21 cellular contexts compared by ENCODE assay signal in genomic region chr7:24143547-24143946, GRCh38.
"Had no signal": no experiment of that assay in that cellular context is flagged by ENCODE, and none has a peak within 500 bp of the region (broad histone marks: within the 10 kb centered on the region; RNA-seq: fewer than 3 reads in every experiment).

No MANE protein-coding gene starts in this region.

- H3K4me1 Mint-ChIP-seq: activated naive CD8-positive, alpha-beta T cell treated with anti-CD3 and anti-CD28 coated beads, Interleukin-2, amount 50 U/mL, for 24 hours; immature natural killer cell; stimulated activated effector memory CD8-positive, alpha-beta T cell treated with anti-CD3 and anti-CD28 coated beads, Interleukin-12 subunit alpha, Interleukin-12 subunit beta, amount 100 ng/mL, for 72 hours had no signal

- H3K27me3 Mint-ChIP-seq: dendritic cell treated with granulocyte-macrophage colony-stimulating factor and Interleukin-4, amounts not matched to agents 40 ng/mL and 50 ng/mL, for 4 days had no signal

- H3K4me3 ChIP-seq: pancreas, right lobe of liver, smooth muscle cell, thoracic aorta, upper lobe of left lung had no signal

- H3K9me3 ChIP-seq: neutrophil, pancreas, right lobe of liver, thoracic aorta, upper lobe of left lung had no signal

- H3K27ac Mint-ChIP-seq: activated CD8-positive, alpha-beta T cell treated with anti-CD3 and anti-CD28 coated beads for 36 hours; activated naive CD4-positive, alpha-beta T cell treated with anti-CD3 and anti-CD28 coated beads for 36 hours; activated naive CD8-positive, alpha-beta T cell treated with anti-CD3 and anti-CD28 coated beads, Interleukin-2, amount 50 U/mL, for 24 hours; activated T-cell treated with anti-CD3 and anti-CD28 coated beads, Interleukin-2, amount 50 U/mL, for 24 hours; activated T-helper 2 cell treated with anti-CD3 and anti-CD28 coated beads, Interferon-gamma antibody, Interleukin-2, Interleukin-4, amounts not matched to agents 10 μg/mL and 5 μg/mL and 100 μg/mL, durations not matched to agents 14 hours and 24 hours and 36 hours; dendritic cell treated with granulocyte-macrophage colony-stimulating factor and Interleukin-4, amounts not matched to agents 40 ng/mL and 50 ng/mL, for 4 days; immature natural killer cell; natural killer cell treated with Interleukin-12 subunit alpha and Interleukin-12 subunit beta and Interleukin-15 and Interleukin-18, amount 100 ng/mL, for 72 hours; stimulated activated effector memory CD8-positive, alpha-beta T cell treated with anti-CD3 and anti-CD28 coated beads, Interleukin-12 subunit alpha, Interleukin-12 subunit beta, amount 100 ng/mL, for 72 hours had no signal

- H3K36me3 ChIP-seq: neutrophil, pancreas, right lobe of liver, thoracic aorta, upper lobe of left lung, WERI-Rb-1 had no signal

- H3K4me1 ChIP-seq: pancreas, right lobe of liver, upper lobe of left lung had no signal

- DNase-seq: activated CD8-positive, alpha-beta T cell treated with anti-CD3 and anti-CD28 coated beads for 36 hours; activated naive CD4-positive, alpha-beta T cell treated with anti-CD3 and anti-CD28 coated beads for 36 hours; activated naive CD8-positive, alpha-beta T cell treated with anti-CD3 and anti-CD28 coated beads, Interleukin-2, amount 50 U/mL, for 24 hours; activated T-cell treated with anti-CD3 and anti-CD28 coated beads, Interleukin-2, amount 50 U/mL, for 24 hours; aorta; cerebellar nuclear complex; effector CD8-positive, alpha-beta T cell; immature natural killer cell; pancreas; right lobe of liver; stimulated activated CD4-positive, alpha-beta T cell treated with anti-CD3 and anti-CD28 coated beads, Interleukin-4, amount 100 ng/mL, for 24 hours; T-helper 2 cell; upper lobe of left lung; WERI-Rb-1 had no signal

- H3K27ac ChIP-seq: neutrophil, pancreas, right lobe of liver, thoracic aorta, upper lobe of left lung, WERI-Rb-1 had no signal

- H3K9me3 Mint-ChIP-seq: activated CD8-positive, alpha-beta T cell treated with anti-CD3 and anti-CD28 coated beads for 36 hours; activated naive CD4-positive, alpha-beta T cell treated with anti-CD3 and anti-CD28 coated beads for 36 hours; activated naive CD8-positive, alpha-beta T cell treated with anti-CD3 and anti-CD28 coated beads, Interleukin-2, amount 50 U/mL, for 24 hours; activated T-cell treated with anti-CD3 and anti-CD28 coated beads, Interleukin-2, amount 50 U/mL, for 24 hours; activated T-helper 2 cell treated with anti-CD3 and anti-CD28 coated beads, Interferon-gamma antibody, Interleukin-2, Interleukin-4, amounts not matched to agents 10 μg/mL and 5 μg/mL and 100 μg/mL, durations not matched to agents 14 hours and 24 hours and 36 hours; dendritic cell treated with granulocyte-macrophage colony-stimulating factor and Interleukin-4, amounts not matched to agents 40 ng/mL and 50 ng/mL, for 4 days; immature natural killer cell; natural killer cell treated with Interleukin-12 subunit alpha and Interleukin-12 subunit beta and Interleukin-15 and Interleukin-18, amount 100 ng/mL, for 72 hours; stimulated activated effector memory CD8-positive, alpha-beta T cell treated with anti-CD3 and anti-CD28 coated beads, Interleukin-12 subunit alpha, Interleukin-12 subunit beta, amount 100 ng/mL, for 72 hours had no signal

- H3K36me3 Mint-ChIP-seq: immature natural killer cell; natural killer cell treated with Interleukin-12 subunit alpha and Interleukin-12 subunit beta and Interleukin-15 and Interleukin-18, amount 100 ng/mL, for 72 hours; stimulated activated effector memory CD8-positive, alpha-beta T cell treated with anti-CD3 and anti-CD28 coated beads, Interleukin-12 subunit alpha, Interleukin-12 subunit beta, amount 100 ng/mL, for 72 hours had no signal

- H3K4me3 Mint-ChIP-seq: activated CD8-positive, alpha-beta T cell treated with anti-CD3 and anti-CD28 coated beads for 36 hours; activated naive CD4-positive, alpha-beta T cell treated with anti-CD3 and anti-CD28 coated beads for 36 hours; activated naive CD8-positive, alpha-beta T cell treated with anti-CD3 and anti-CD28 coated beads, Interleukin-2, amount 50 U/mL, for 24 hours; activated T-cell treated with anti-CD3 and anti-CD28 coated beads, Interleukin-2, amount 50 U/mL, for 24 hours; dendritic cell treated with granulocyte-macrophage colony-stimulating factor and Interleukin-4, amounts not matched to agents 40 ng/mL and 50 ng/mL, for 4 days; immature natural killer cell; natural killer cell treated with Interleukin-12 subunit alpha and Interleukin-12 subunit beta and Interleukin-15 and Interleukin-18, amount 100 ng/mL, for 72 hours; stimulated activated effector memory CD8-positive, alpha-beta T cell treated with anti-CD3 and anti-CD28 coated beads, Interleukin-12 subunit alpha, Interleukin-12 subunit beta, amount 100 ng/mL, for 72 hours had no signal
